3 cellular contexts compared by ENCODE assay signal in the genomic region with DNA sequence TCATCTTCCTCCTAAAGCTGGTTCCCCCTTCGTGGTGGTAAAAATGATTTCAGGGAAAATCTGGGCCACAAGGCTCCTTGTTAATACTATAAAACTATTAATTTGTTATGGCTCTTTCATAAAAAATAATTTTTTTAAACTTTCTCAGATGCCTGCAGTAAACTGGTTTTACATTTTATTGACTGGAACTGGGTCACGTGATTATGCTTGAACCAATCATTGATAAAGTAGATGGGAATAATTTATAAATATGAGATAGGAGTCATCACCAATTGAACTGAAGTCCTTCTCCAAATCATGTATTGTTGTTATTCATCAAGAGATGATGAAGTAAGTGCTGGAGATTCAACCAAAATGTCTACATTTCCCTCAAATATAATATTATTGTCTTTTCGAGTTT.
TF ChIP-seq lines count a peak whose summit lies in the region.

No MANE protein-coding gene starts in this region.

TF ChIP-seq in HepG2, 621 proteins besides CTCF, POLR2A, EP300 and RAD21:
- no peak for TF ChIP-seq ZNF362 (CRISPR knock-in tag; IDR thresholded peaks at IDR 0.05; ENCODE audit: borderline replicate concordance)
- peak; percentile 64; the same call in 1 of the 2 replicates for TF ChIP-seq RAD51 (IDR thresholded peaks at IDR 0.05; ENCODE audit: borderline replicate concordance)
- TF ChIP-seq ZNF232 (CRISPR knock-in tag; IDR thresholded peaks at IDR 0.05; ENCODE audit: borderline replicate concordance), result no peak

TF ChIP-seq in GM23338, 12 proteins besides CTCF, POLR2A, EP300 and RAD21:
- TF ChIP-seq EZH2 (IDR thresholded peaks at IDR 0.05; ENCODE audit: low read depth, unreplicated experiment), result no peak

TF ChIP-seq in K562, 482 proteins besides CTCF, POLR2A, EP300 and RAD21:
- TF ChIP-seq TFE3 (CRISPR knock-in tag; IDR thresholded peaks at IDR 0.05) (peak; percentile 84), DMBX1 (CRISPR knock-in tag; IDR thresholded peaks at IDR 0.05; ENCODE audit: borderline replicate concordance) (no peak)
